In the genomic region with DNA sequence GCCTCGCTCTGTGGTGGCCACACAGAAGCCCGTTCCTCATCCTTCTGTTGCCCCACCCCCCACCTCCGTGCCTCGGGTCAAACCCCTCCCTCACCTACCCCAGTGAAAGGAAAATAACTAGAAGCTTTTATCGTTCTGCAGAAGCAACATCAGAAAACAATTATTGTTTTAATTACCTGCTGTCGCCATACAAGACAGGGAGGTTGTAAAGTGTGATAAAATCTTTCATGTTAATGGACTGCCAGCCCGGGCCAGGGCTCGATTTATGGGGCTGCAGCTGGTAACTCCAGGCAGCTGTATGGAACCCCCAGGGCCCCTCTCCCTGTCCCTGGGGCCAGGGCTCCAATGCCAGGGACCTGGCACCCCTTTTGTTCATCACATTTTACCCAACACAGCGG, we compare ENCODE assay signal across 17 cellular contexts. TPM values are rescaled to one million over a fixed set of nuclear protein-coding genes. Genes with fewer than 3 reads are reported as not detected.
DNase-seq lines count a peak whose midpoint lies in the region; ATAC-seq and TF ChIP-seq lines count a peak whose summit lies in the region.
"Had no signal": no experiment of that assay in that cellular context is flagged by ENCODE, and none has a peak within 500 bp of the region (broad histone marks: within the 10 kb centered on the region; RNA-seq: fewer than 3 reads in every experiment).

No MANE protein-coding gene starts in this region.

- no peak overlapping the region for H2BK120ac ChIP-seq in neuronal stem cell (ENCODE audit: low read depth, low read length)

- no peak overlapping the region for H3K14ac ChIP-seq in neuronal stem cell (ENCODE audit: low read length)

- peaks cover 0 to 4% of the 10 kb centered on the region in 2 donors for H3K9me3 ChIP-seq in neuronal stem cell (replicated peaks in 1 of 2; ENCODE audit: control insufficient read depth in 2 of 2, insufficient read depth in 1 of 2, low read depth in 1 of 2, low read length in 2 of 2)
- H3K9me3 ChIP-seq: BLaER1 treated with 17β-estradiol and CSF1 and Interleukin-3, amounts not matched to agents 10 nM and 100 nM; HAP-1 had no signal

- H3K4me2 ChIP-seq in neuronal stem cell (ENCODE audit: insufficient read depth, low read length, poor library complexity, severe bottlenecking): no peak overlapping the region
- H3K4me2 ChIP-seq: BLaER1 treated with 17β-estradiol and CSF1 and Interleukin-3, amounts not matched to agents 10 nM and 100 nM had no signal

- H3K36me3 ChIP-seq in neuronal stem cell (replicated peaks in 1 of 2; ENCODE audit: control insufficient read depth in 2 of 2, insufficient read depth in 2 of 2, low read length in 2 of 2): no peaks in the 10 kb centered on the region
- H3K36me3 ChIP-seq: BLaER1 treated with 17β-estradiol and CSF1 and Interleukin-3, amounts not matched to agents 10 nM and 100 nM; HAP-1 had no signal

- H2BK15ac ChIP-seq in neuronal stem cell (ENCODE audit: low read length): peak overlapping the region; percentile 20

- no peak overlapping the region for H3K4me3 ChIP-seq in neuronal stem cell (ENCODE audit: low read length in 2 of 2)
- H3K4me3 ChIP-seq: BLaER1 treated with 17β-estradiol and CSF1 and Interleukin-3, amounts not matched to agents 10 nM and 100 nM; HAP-1 had no signal

- peak overlapping the region; percentile 66 for H3K9ac ChIP-seq in neuronal stem cell (ENCODE audit: low read depth, low read length, poor library complexity)
- H3K9ac ChIP-seq: BLaER1 treated with 17β-estradiol and CSF1 and Interleukin-3, amounts not matched to agents 10 nM and 100 nM had no signal

- peaks cover 4% of the 10 kb centered on the region for H3K79me1 ChIP-seq in neuronal stem cell (ENCODE audit: low read depth, low read length)

- H2BK5ac ChIP-seq in neuronal stem cell (ENCODE audit: low read length): peak overlapping the region; percentile 29

- H3K4ac ChIP-seq in neuronal stem cell (ENCODE audit: low read length): no peak overlapping the region

- no peak overlapping the region for H2AFZ ChIP-seq in neuronal stem cell (ENCODE audit: low read length)

- H3K23ac ChIP-seq in neuronal stem cell (ENCODE audit: low read depth, low read length, poor library complexity): no peak overlapping the region

- peaks cover 0 to 23% (median 2%) of the 10 kb centered on the region in 3 experiments for H3K27me3 ChIP-seq in neuronal stem cell (ENCODE audit: control insufficient read depth in 3 of 3, insufficient read depth in 3 of 3, low read depth in 1 of 3, low read length in 3 of 3)

- peak in 2 of 3 experiments; percentile 18 to 39 for DNase-seq in NCI-H1417 (lab: John Stamatoyannopoulos, UW)
- DNase-seq in NCI-H1417 treated with DMSO at 0.1 percent for 48 hours (lab: John Stamatoyannopoulos, UW): no peak
- peak; percentile 37 for DNase-seq in NCI-H1105 treated with DMSO at 0.1 percent for 48 hours (lab: John Stamatoyannopoulos, UW)
- no peak for DNase-seq in neuronal stem cell (ENCODE audit: low spot score)
- DNase-seq in SIG-M5 (lab: John Stamatoyannopoulos, UW): no peak
- no peak for DNase-seq in NCI-H446 (lab: John Stamatoyannopoulos, UW)
- DNase-seq: 8988T; AML-193; CD4-positive, CD25-positive, alpha-beta regulatory T cell; DMS79 treated with DMSO at 0.1 percent for 48 hours; EL; GOT3; HFFc6 had no signal

- H3K18ac ChIP-seq in neuronal stem cell (ENCODE audit: low read length): no peak overlapping the region

- H2AK5ac ChIP-seq in neuronal stem cell (ENCODE audit: low read depth, low read length): peak overlapping the region; percentile 74

- H3K27ac ChIP-seq in neuronal stem cell (replicated peaks; ENCODE audit: low read length): no peak overlapping the region
- H3K27ac ChIP-seq: BLaER1 treated with 17β-estradiol and CSF1 and Interleukin-3, amounts not matched to agents 10 nM and 100 nM had no signal

- peaks cover 0 to 5% of the 10 kb centered on the region in 2 donors for H3K4me1 ChIP-seq in neuronal stem cell (ENCODE audit: control insufficient read depth in 2 of 2, insufficient read depth in 1 of 2, low read depth in 1 of 2, low read length in 2 of 2)
- H3K4me1 ChIP-seq: BLaER1 treated with 17β-estradiol and CSF1 and Interleukin-3, amounts not matched to agents 10 nM and 100 nM; HAP-1 had no signal

- H4K91ac ChIP-seq in neuronal stem cell (ENCODE audit: low read depth, low read length, poor library complexity): no peak overlapping the region

- H2BK12ac ChIP-seq in neuronal stem cell (ENCODE audit: low read length): no peak overlapping the region

- no peak overlapping the region for H4K8ac ChIP-seq in neuronal stem cell (ENCODE audit: low read depth, low read length)

- no CpG with 5 or more reads among the region's 9 CpGs for WGBS in neuronal stem cell (ENCODE audit: extremely low coverage in 2 of 2, insufficient read length in 2 of 2, insufficient replicate concordance in 1 of 2), 2 donors

- ATAC-seq in SK-N-SH treated with all-trans-retinoic acid at 6 μM for 48 hours (no peak; the same call in 2 of the 3 replicates), GM21423 (IDR thresholded peaks at IDR 0.05; ENCODE audit: unreplicated experiment) (no peak)

TF ChIP-seq in SK-N-SH treated with all-trans-retinoic acid at 6 μM for 48 hours, 23 proteins besides CTCF, POLR2A, EP300 and RAD21:
- TF ChIP-seq GLIS3 (CRISPR knock-in tag; IDR thresholded peaks at IDR 0.05) (no peak), TCF4 (CRISPR knock-in tag; IDR thresholded peaks at IDR 0.05; ENCODE audit: borderline replicate concordance) (peak; percentile 92), PPARA (CRISPR knock-in tag; IDR thresholded peaks at IDR 0.05; ENCODE audit: borderline replicate concordance) (no peak), TOX (CRISPR knock-in tag; IDR thresholded peaks at IDR 0.05; ENCODE audit: borderline replicate concordance) (no peak), ZNF8 (CRISPR knock-in tag; IDR thresholded peaks at IDR 0.05) (no peak), ZNF565 (CRISPR knock-in tag; conservative IDR thresholded peaks at IDR 0.05; ENCODE audit: low read depth) (no peak), ZFP3 (CRISPR knock-in tag; IDR thresholded peaks at IDR 0.05) (no peak), BACH2 (CRISPR knock-in tag; IDR thresholded peaks at IDR 0.05; ENCODE audit: borderline replicate concordance) (no peak)
- TF ChIP-seq, protein P1, sequence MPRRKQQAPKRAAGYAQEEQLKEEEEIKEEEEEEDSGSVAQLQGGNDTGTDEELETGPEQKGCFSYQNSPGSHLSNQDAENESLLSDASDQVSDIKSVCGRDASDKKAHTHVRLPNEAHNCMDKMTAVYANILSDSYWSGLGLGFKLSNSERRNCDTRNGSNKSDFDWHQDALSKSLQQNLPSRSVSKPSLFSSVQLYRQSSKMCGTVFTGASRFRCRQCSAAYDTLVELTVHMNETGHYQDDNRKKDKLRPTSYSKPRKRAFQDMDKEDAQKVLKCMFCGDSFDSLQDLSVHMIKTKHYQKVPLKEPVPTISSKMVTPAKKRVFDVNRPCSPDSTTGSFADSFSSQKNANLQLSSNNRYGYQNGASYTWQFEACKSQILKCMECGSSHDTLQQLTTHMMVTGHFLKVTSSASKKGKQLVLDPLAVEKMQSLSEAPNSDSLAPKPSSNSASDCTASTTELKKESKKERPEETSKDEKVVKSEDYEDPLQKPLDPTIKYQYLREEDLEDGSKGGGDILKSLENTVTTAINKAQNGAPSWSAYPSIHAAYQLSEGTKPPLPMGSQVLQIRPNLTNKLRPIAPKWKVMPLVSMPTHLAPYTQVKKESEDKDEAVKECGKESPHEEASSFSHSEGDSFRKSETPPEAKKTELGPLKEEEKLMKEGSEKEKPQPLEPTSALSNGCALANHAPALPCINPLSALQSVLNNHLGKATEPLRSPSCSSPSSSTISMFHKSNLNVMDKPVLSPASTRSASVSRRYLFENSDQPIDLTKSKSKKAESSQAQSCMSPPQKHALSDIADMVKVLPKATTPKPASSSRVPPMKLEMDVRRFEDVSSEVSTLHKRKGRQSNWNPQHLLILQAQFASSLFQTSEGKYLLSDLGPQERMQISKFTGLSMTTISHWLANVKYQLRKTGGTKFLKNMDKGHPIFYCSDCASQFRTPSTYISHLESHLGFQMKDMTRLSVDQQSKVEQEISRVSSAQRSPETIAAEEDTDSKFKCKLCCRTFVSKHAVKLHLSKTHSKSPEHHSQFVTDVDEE (CRISPR knock-in tag; IDR thresholded peaks at IDR 0.05): 0 out of 2 replicates have a peak, but pooled peaks have one; percentile 32
- TF ChIP-seq, protein P2, sequence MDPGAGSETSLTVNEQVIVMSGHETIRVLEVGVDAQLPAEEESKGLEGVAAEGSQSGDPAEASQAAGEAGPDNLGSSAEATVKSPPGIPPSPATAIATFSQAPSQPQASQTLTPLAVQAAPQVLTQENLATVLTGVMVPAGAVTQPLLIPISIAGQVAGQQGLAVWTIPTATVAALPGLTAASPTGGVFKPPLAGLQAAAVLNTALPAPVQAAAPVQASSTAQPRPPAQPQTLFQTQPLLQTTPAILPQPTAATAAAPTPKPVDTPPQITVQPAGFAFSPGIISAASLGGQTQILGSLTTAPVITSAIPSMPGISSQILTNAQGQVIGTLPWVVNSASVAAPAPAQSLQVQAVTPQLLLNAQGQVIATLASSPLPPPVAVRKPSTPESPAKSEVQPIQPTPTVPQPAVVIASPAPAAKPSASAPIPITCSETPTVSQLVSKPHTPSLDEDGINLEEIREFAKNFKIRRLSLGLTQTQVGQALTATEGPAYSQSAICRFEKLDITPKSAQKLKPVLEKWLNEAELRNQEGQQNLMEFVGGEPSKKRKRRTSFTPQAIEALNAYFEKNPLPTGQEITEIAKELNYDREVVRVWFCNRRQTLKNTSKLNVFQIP (CRISPR knock-in tag; IDR thresholded peaks at IDR 0.05; ENCODE audit: borderline replicate concordance, low read depth): no peak

RNA-seq across cellular contexts. Expression of gene UNC5A, which starts 20.7 kb away (rescaled TPM):
- polyA plus RNA-seq in neuronal stem cell (2013, experiment 1 of 2): 1.3 TPM
- polyA plus RNA-seq in neuronal stem cell (2013, experiment 2 of 2): 1.4 TPM
- polyA plus RNA-seq: CD4-positive, CD25-positive, alpha-beta regulatory T cell had no signal

Comparison
In these comparisons a context has a peak if more than half of its experiments do, and no peak if none do; other contexts are left out.
1. DNase-seq: peak in NCI-H1417 (2 of 3) and NCI-H1105 treated with DMSO at 0.1 percent for 48 hours (single experiment); none in NCI-H1417 treated with DMSO at 0.1 percent for 48 hours (single experiment), neuronal stem cell (single experiment), SIG-M5 (single experiment) and NCI-H446 (0 of 2).